Comparison of ENCODE assay signal across 8 cellular contexts in the genomic region with DNA sequence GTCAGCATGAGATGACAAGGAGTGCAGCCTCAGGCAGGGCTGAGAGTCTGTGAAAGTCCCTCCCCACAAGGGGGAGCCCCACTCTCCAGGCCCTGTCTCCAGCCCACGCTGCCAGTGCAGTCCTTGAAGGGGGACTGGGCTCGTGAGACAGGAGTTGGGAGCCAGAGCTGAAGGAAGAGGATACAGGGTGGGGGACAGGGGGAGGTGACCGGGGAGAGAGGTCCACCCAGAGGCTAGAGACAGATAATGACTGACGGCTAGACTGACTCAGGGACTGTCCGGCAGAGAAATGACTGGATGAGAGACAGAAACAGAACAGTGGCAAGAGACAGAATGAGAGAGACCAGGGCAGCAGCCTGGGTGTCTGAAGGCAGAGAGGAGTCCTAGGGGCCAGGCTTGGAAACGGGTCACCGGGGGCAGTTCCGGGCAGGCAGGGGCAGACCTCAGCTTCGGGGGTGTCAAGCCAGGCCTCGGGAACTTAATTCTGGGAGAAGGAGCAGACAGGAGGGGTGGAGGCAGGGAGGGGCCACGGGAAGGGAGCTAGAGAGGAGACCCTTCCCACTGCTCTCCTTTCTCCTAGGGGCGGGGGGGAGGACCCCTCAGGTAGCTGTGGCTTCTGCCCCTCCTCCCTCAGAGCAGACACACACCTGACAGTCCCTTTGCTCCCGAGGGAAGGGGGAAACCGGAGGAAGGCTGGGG. TPM values are rescaled to one million over a fixed set of nuclear protein-coding genes. Genes with fewer than 3 reads are reported as not detected.
A peak's percentile ranks its signal among the peaks of the same experiment; 100 is the strongest.
DNase-seq lines count a peak whose midpoint lies in the region; FAIRE-seq and TF ChIP-seq lines count a peak whose summit lies in the region.

No MANE protein-coding gene starts in this region.

- CTCF ChIA-PET in HEK293T (lab: Yijun Ruan, JAX) = interaction anchor here (0.7 to 9.0 kb wide), 7 partner anchors 12 to 126 kb away, joined by 3 to 159 read pairs (median 10); a partner anchor contains a TSS

- no peak for FAIRE-seq in RCC 7860 (lab: Jason Lieb, UNC)

- H3K36me3 ChIP-seq in adrenal gland (replicated peaks in 1 of 2) (peaks cover 0 to 29% of the 10 kb centered on the region in 2 donors), smooth muscle cell (ENCODE audit: low read depth) (no peaks in the 10 kb centered on the region)

- H3K9me3 ChIP-seq in adrenal gland (replicated peaks in 1 of 3) (no peaks in the 10 kb centered on the region), smooth muscle cell (replicated peaks; ENCODE audit: low read depth) (no peaks in the 10 kb centered on the region)

- H3K4me3 ChIP-seq in adrenal gland (peak overlapping the region in 1 of 4 donors; percentile 90), iPS-11a (ENCODE audit: low read depth, low read length) (peak overlapping the region; percentile 33), smooth muscle cell (peak overlapping the region; percentile 82)

- intact Hi-C loops in adrenal gland (cut with DNase I) = loop anchor here (5.0 kb wide), 1 partner anchor 69 kb away; no protein-coding TSS in a partner anchor

- no peak for TF ChIP-seq POLR2A in adrenal gland (IDR thresholded peaks at IDR 0.05)

- POLR2A ChIA-PET in HEK293T (lab: Yijun Ruan, JAX) = interaction anchor here (0.6 to 5.1 kb wide), 9 partner anchors 50 to 100 kb away, joined by 3 to 45 read pairs (median 4); a partner anchor contains a TSS

- peak; percentile 46 to 60 (median 58) for TF ChIP-seq CTCF in adrenal gland (IDR thresholded peaks at IDR 0.05)
- TF ChIP-seq CTCF in smooth muscle cell (IDR thresholded peaks at IDR 0.05; ENCODE audit: borderline replicate concordance, insufficient read depth, poor library complexity, severe bottlenecking) = peak; percentile 57

- peaks cover 29% of the 10 kb centered on the region for H3F3A ChIP-seq in smooth muscle cell (ENCODE audit: low read depth)

- H2AFZ ChIP-seq in smooth muscle cell (ENCODE audit: low read depth) = no peak overlapping the region

- peak; percentile 82 for DNase-seq in EL
- DNase-seq in HEK293T (ENCODE audit: extremely low spot score) = peak; percentile 81
- DNase-seq in RCC 7860 (ENCODE audit: low spot score) = peak; percentile 59
- peak in 6 of 7 donors; percentile 64 to 79 (median 72) for DNase-seq in adrenal gland
- no peak for DNase-seq in smooth muscle cell (lab: John Stamatoyannopoulos, UW; ENCODE audit: unreplicated experiment)
- no peak for DNase-seq in substantia nigra (lab: John Stamatoyannopoulos, UW)
- DNase-seq in NCI-H2171 treated with DMSO at 0.1 percent for 48 hours (lab: John Stamatoyannopoulos, UW) = no peak

- H3K4me1 ChIP-seq in adrenal gland (replicated peaks in 1 of 2) (peaks cover 10 to 14% of the 10 kb centered on the region in 2 donors), smooth muscle cell (ENCODE audit: low read depth) (peaks cover 5% of the 10 kb centered on the region)

- H3K27ac ChIP-seq in adrenal gland (peak overlapping the region in 1 of 5 donors; percentile 14), smooth muscle cell (ENCODE audit: low read depth) (no peak overlapping the region), substantia nigra (ENCODE audit: low read depth, low read length, poor library complexity, severe bottlenecking) (no peak overlapping the region)

- no peaks in the 10 kb centered on the region for H3K79me2 ChIP-seq in smooth muscle cell (ENCODE audit: low read depth)

- 5 to 7% (median 6%) methylated on average over 13 to 14 of the region's 14 CpGs for WGBS in adrenal gland, 4 donors
- WGBS in smooth muscle cell (ENCODE audit: low lambda C conversion rate) = 4% methylated on average over 14 of the region's 14 CpGs

- no peaks in the 10 kb centered on the region for H3K27me3 ChIP-seq in adrenal gland
- H3K27me3 ChIP-seq in smooth muscle cell (ENCODE audit: low read depth) = no peaks in the 10 kb centered on the region

- peak overlapping the region; percentile 100 for H3K4me2 ChIP-seq in smooth muscle cell

- H4K20me1 ChIP-seq in smooth muscle cell (ENCODE audit: low read depth) = no peaks in the 10 kb centered on the region

- H3K9ac ChIP-seq in smooth muscle cell (ENCODE audit: low read depth) = no peak overlapping the region

TF ChIP-seq in HEK293T, 16 proteins besides CTCF, POLR2A, EP300 and RAD21:
- TF ChIP-seq, protein P1, sequence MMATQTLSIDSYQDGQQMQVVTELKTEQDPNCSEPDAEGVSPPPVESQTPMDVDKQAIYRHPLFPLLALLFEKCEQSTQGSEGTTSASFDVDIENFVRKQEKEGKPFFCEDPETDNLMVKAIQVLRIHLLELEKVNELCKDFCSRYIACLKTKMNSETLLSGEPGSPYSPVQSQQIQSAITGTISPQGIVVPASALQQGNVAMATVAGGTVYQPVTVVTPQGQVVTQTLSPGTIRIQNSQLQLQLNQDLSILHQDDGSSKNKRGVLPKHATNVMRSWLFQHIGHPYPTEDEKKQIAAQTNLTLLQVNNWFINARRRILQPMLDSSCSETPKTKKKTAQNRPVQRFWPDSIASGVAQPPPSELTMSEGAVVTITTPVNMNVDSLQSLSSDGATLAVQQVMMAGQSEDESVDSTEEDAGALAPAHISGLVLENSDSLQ (IDR thresholded peaks at IDR 0.05) = peak; percentile 55; the same call in 1 of the 2 replicates
- no peak for TF ChIP-seq ARNT (IDR thresholded peaks at IDR 0.05)

RNA-seq across cellular contexts. Expression of a gene that starts 0.9 kb away (rescaled TPM):
- total RNA-seq in adrenal gland (1 to 10 TPM; 1.9 to 5.7 (median 3.4) TPM), smooth muscle cell (3.6 and 5.5 TPM in 2 replicates)
- polyA plus RNA-seq in adrenal gland (10 to 100 TPM in 2 of 3 donors, 1 to 10 TPM in 1; 1.5 to 29.3 (median 15.3) TPM), smooth muscle cell (6.9 and 8.0 TPM in 2 replicates)

RNA-seq across cellular contexts. Expression of a gene that starts 14.4 kb away (rescaled TPM):
- total RNA-seq in adrenal gland (not detected), smooth muscle cell (not detected in 2 replicates)
- polyA plus RNA-seq in adrenal gland (not detected), smooth muscle cell (not detected in 2 replicates)

RNA-seq across cellular contexts. Expression of a gene that starts 21.7 kb away (rescaled TPM):
- total RNA-seq in adrenal gland = 100 to 1,000 TPM; 114 to 251 (median 139) TPM
- 100 to 1,000 TPM in 1 of 3 donors, 10 to 100 TPM in 2; 55.4 to 175 (median 75.4) TPM for polyA plus RNA-seq in adrenal gland
- total RNA-seq in smooth muscle cell = 161 and 183 TPM in 2 replicates
- polyA plus RNA-seq in smooth muscle cell = 372 and 374 TPM in 2 replicates

RNA-seq across cellular contexts. Expression of a gene that starts 38.5 kb away (rescaled TPM):
- total RNA-seq in adrenal gland (100 to 1,000 TPM in 4 of 8 donors, 10 to 100 TPM in 4; 73.1 to 203 (median 111) TPM), smooth muscle cell (64.5 and 69.0 TPM in 2 replicates)
- polyA plus RNA-seq in adrenal gland (100 to 1,000 TPM; 116 to 431 (median 258) TPM), smooth muscle cell (33.7 and 39.3 TPM in 2 replicates)

RNA-seq across cellular contexts. Expression of a gene that starts 38.9 kb away (rescaled TPM):
- 100 to 1,000 TPM in 1 of 8 donors, 10 to 100 TPM in 7; 23.9 to 206 (median 53.1) TPM for total RNA-seq in adrenal gland
- polyA plus RNA-seq in adrenal gland = 10 to 100 TPM; 28.0 to 52.9 (median 35.1) TPM
- total RNA-seq in smooth muscle cell = 54.1 and 57.2 TPM in 2 replicates
- 119 and 130 TPM in 2 replicates for polyA plus RNA-seq in smooth muscle cell

Comparison
In these comparisons a context has a peak if more than half of its experiments do, and no peak if none do; other contexts are left out.
1. DNase-seq: peak in EL (single experiment), HEK293T (single experiment), RCC 7860 (single experiment) and adrenal gland (6 of 7); none in smooth muscle cell (single experiment), substantia nigra (0 of 49) and NCI-H2171 treated with DMSO at 0.1 percent for 48 hours (single experiment).